13 cellular contexts compared by ENCODE assay signal in genomic region chr11:1299621-1300020, GRCh38. TPM values are rescaled to one million over a fixed set of nuclear protein-coding genes. Genes with fewer than 3 reads are reported as not detected.
DNase-seq lines count a peak whose midpoint lies in the region; ATAC-seq and TF ChIP-seq lines count a peak whose summit lies in the region.
"Had no signal": no experiment of that assay in that cellular context is flagged by ENCODE, and none has a peak within 500 bp of the region (broad histone marks: within the 10 kb centered on the region; RNA-seq: fewer than 3 reads in every experiment).

No MANE protein-coding gene starts in this region.

- H3K4me1 ChIP-seq in heart left ventricle = peaks cover 0 to 57% (median 43%) of the 10 kb centered on the region in 12 donors
- peaks cover 18 to 41% of the 10 kb centered on the region in 2 donors for H3K4me1 ChIP-seq in esophagus (ENCODE audit: control insufficient read depth in 2 of 2, insufficient read depth in 2 of 2, low read length in 1 of 2)
- H3K4me1 ChIP-seq in osteoblast (ENCODE audit: insufficient read depth, low read length) = peaks cover 7% of the 10 kb centered on the region
- H3K4me1 ChIP-seq in urinary bladder (ENCODE audit: insufficient read depth) = no peaks in the 10 kb centered on the region
- H3K4me1 ChIP-seq in upper lobe of right lung = peaks cover 61% of the 10 kb centered on the region

- TF ChIP-seq CTCF in heart left ventricle (IDR thresholded peaks at IDR 0.05) (no peak), osteoblast (IDR thresholded peaks at IDR 0.05; ENCODE audit: extremely low read depth, low read depth, low read length) (no peak), upper lobe of right lung (IDR thresholded peaks at IDR 0.05) (no peak)

- H2AFZ ChIP-seq in osteoblast (ENCODE audit: low read length) = no peak overlapping the region

- intact Hi-C loops in cardiac septum (cut with DNase I) = no loop called here
- intact Hi-C loops in heart left ventricle (cut with DNase I) = loop anchor here in 3 of 10 donors (10.0 kb wide), 1 partner anchor 215 kb away; no protein-coding TSS in a partner anchor
- intact Hi-C loops in upper lobe of right lung (cut with DNase I) = no loop called here

- H3K27ac ChIP-seq in heart left ventricle (peak overlapping the region in 4 of 12 donors; percentile 9 to 63 (median 44)), esophagus (ENCODE audit: low read depth in 2 of 2, low read length in 1 of 2) (peak overlapping the region; percentile 70 to 89), osteoblast (ENCODE audit: low read depth, low read length) (no peak overlapping the region), urinary bladder (ENCODE audit: low read depth) (peak overlapping the region; percentile 48), upper lobe of right lung (no peak overlapping the region)

- DNase-seq in cardiac septum (ENCODE audit: low spot score) (peak; percentile 67), heart left ventricle (no peak), osteoblast (ENCODE audit: insufficient read length, low spot score, missing footprints) (peak; percentile 57), SHP77 treated with DMSO at 0.1 percent for 48 hours (lab: John Stamatoyannopoulos, UW) (no peak), upper lobe of right lung (no peak)
- no peak for DNase-seq in activated CD4-positive, alpha-beta T cell treated with anti-CD3 and anti-CD28 coated beads for 1 hour
- DNase-seq: activated CD4-positive, alpha-beta T cell treated with anti-CD3 and anti-CD28 coated beads for 36 hours; activated naive CD4-positive, alpha-beta T cell treated with Interleukin-2 at 50 U/mL for 16 hours; foreskin melanocyte; NCI-H1436 treated with DMSO at 0.1 percent for 48 hours; retina had no signal

- peaks cover 91% of the 10 kb centered on the region for H3K79me2 ChIP-seq in osteoblast (ENCODE audit: insufficient read depth, low read length)

- peak overlapping the region; percentile 34 for H3K4me2 ChIP-seq in osteoblast (ENCODE audit: insufficient read depth, low read length)

- 80 to 92% (median 85%) methylated on average over 21 to 23 of the region's 23 CpGs for WGBS in heart left ventricle, 4 donors
- WGBS in esophagus, 2 donors = 71 to 79% methylated on average over 23 of the region's 23 CpGs
- 82% methylated on average over 23 of the region's 23 CpGs for WGBS in urinary bladder

- H3K36me3 ChIP-seq in heart left ventricle = peaks cover 0 to 33% (median 11%) of the 10 kb centered on the region in 9 donors
- H3K36me3 ChIP-seq in esophagus (ENCODE audit: control insufficient read depth in 2 of 2, insufficient read depth in 2 of 2, low read length in 1 of 2) = peaks cover 0 to 39% of the 10 kb centered on the region in 2 donors
- H3K36me3 ChIP-seq in osteoblast (ENCODE audit: insufficient read depth, low read length) = peaks cover 8% of the 10 kb centered on the region
- H3K36me3 ChIP-seq in urinary bladder (ENCODE audit: insufficient read depth) = peaks cover 3% of the 10 kb centered on the region
- H3K36me3 ChIP-seq in upper lobe of right lung = no peaks in the 10 kb centered on the region

- H3K9me3 ChIP-seq in heart left ventricle (no peaks in the 10 kb centered on the region), esophagus (ENCODE audit: control insufficient read depth in 2 of 2, insufficient read depth in 1 of 2, low read depth in 1 of 2, low read length in 1 of 2) (no peaks in the 10 kb centered on the region), osteoblast (ENCODE audit: low read depth, low read length) (no peaks in the 10 kb centered on the region), upper lobe of right lung (no peaks in the 10 kb centered on the region)

- H3K4me3 ChIP-seq in heart left ventricle (no peak overlapping the region), esophagus (ENCODE audit: low read depth in 1 of 2, low read length in 2 of 2) (no peak overlapping the region), osteoblast (ENCODE audit: insufficient read depth, low read length) (no peak overlapping the region), urinary bladder (ENCODE audit: low read depth, low read length) (no peak overlapping the region), upper lobe of right lung (no peak overlapping the region)

- no peaks in the 10 kb centered on the region for H3K27me3 ChIP-seq in heart left ventricle
- no peaks in the 10 kb centered on the region for H3K27me3 ChIP-seq in esophagus (ENCODE audit: control insufficient read depth in 1 of 2, insufficient read depth in 2 of 2, low read length in 2 of 2)
- no peaks in the 10 kb centered on the region for H3K27me3 ChIP-seq in osteoblast (ENCODE audit: insufficient read depth, low read length)
- H3K27me3 ChIP-seq in upper lobe of right lung = no peaks in the 10 kb centered on the region

- TF ChIP-seq POLR2A in heart left ventricle (IDR thresholded peaks at IDR 0.05) = no peak

- H4K20me1 ChIP-seq in osteoblast (ENCODE audit: insufficient read depth, low read length) = peaks cover 81% of the 10 kb centered on the region

- no peak for ATAC-seq in heart left ventricle
- no peak for ATAC-seq in upper lobe of right lung
- ATAC-seq: activated CD4-positive, alpha-beta T cell treated with anti-CD3 and anti-CD28 coated beads for 36 hours had no signal

RNA-seq across cellular contexts. Expression of gene TOLLIP, which starts 9.8 kb away (rescaled TPM):
- 46.9 TPM for total RNA-seq in cardiac septum
- total RNA-seq in heart left ventricle = 10 to 100 TPM; 36.9 to 57.2 (median 44.9) TPM
- polyA plus RNA-seq in heart left ventricle = 10 to 100 TPM; 27.4 to 49.6 TPM
- polyA plus RNA-seq in esophagus = 10 to 100 TPM; 44.4 to 68.0 TPM
- 30.8 and 35.9 TPM in 2 replicates for total RNA-seq in osteoblast
- 13.6 TPM for total RNA-seq in urinary bladder
- 53.4 TPM for polyA plus RNA-seq in urinary bladder
- total RNA-seq in upper lobe of right lung = 71.1 TPM

Comparison
In these comparisons a context has a peak if more than half of its experiments do, and no peak if none do; other contexts are left out.
1. DNase-seq: peak in cardiac septum (single experiment) and osteoblast (single experiment); none in heart left ventricle (0 of 5), SHP77 treated with DMSO at 0.1 percent for 48 hours (single experiment), activated CD4-positive, alpha-beta T cell treated with anti-CD3 and anti-CD28 coated beads for 1 hour (single experiment) and upper lobe of right lung (single experiment).
2. H3K27ac ChIP-seq: peak in esophagus (2 of 2) and urinary bladder (single experiment); none in osteoblast (single experiment) and upper lobe of right lung (single experiment).